ENCODE assay signal across 26 cellular contexts in the genomic region with DNA sequence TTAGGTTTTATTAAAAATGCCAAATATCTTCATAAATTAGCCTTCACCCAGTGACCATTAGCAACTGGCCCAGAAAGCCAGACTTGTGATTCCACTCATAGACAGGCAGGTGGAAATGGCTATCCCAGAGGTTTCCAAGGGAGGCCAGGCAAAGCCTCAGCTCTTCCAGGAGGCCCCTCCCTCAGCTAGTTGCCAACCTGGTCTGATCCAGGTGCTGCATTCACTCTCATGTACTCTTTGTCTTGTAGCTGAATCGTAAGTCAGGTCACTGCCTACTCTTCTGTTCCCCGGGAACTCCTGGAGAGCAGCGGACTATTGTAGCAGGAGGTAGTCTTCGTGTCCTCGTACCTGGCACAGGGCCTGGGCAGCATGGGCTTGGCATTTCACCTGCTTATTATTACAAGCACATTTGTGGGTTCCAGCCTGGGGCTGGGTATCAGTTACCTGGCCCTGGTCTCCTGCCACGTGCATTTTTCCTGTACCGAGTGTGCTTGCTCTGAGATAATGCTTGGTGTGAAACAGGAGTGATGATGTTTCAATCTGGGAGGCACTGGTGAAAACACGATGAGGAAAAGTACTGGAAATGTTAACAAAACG.
DNase-seq lines count a peak whose midpoint lies in the region; ATAC-seq and TF ChIP-seq lines count a peak whose summit lies in the region.
"Had no signal": no experiment of that assay in that cellular context is flagged by ENCODE, and none has a peak within 500 bp of the region (broad histone marks: within the 10 kb centered on the region; RNA-seq: fewer than 3 reads in every experiment).

No MANE protein-coding gene starts in this region.

- H3K9me3 Mint-ChIP-seq in type B pancreatic cell, result no peaks in the 10 kb centered on the region
- no peaks in the 10 kb centered on the region for H3K9me3 Mint-ChIP-seq in naive thymus-derived CD8-positive, alpha-beta T cell
- H3K9me3 Mint-ChIP-seq: activated naive CD4-positive, alpha-beta T cell treated with anti-CD3 and anti-CD28 coated beads for 36 hours; natural killer cell; T-helper 2 cell treated with Interferon-gamma antibody and Interleukin-4, amounts not matched to agents 5 μg/mL and 100 μg/mL, for 36 hours had no signal

- H3K36me3 ChIP-seq in effector memory CD4-positive, alpha-beta T cell (ENCODE audit: control insufficient read depth, insufficient read depth, low read length), result peaks cover 46% of the 10 kb centered on the region

- DNase-seq in Right ventricle myocardium inferior (ENCODE audit: missing footprints), result no peak
- DNase-seq in left cardiac atrium, result no peak
- peak; percentile 73 for DNase-seq in NCI-H2196 (lab: John Stamatoyannopoulos, UW; ENCODE audit: unreplicated experiment)
- DNase-seq in left ventricle myocardium superior, result peak; percentile 58
- peak; percentile 18 for DNase-seq in type B pancreatic cell (ENCODE audit: extremely low spot score, unreplicated experiment)
- DNase-seq in naive thymus-derived CD8-positive, alpha-beta T cell, result no peak
- no peak for DNase-seq in effector memory CD4-positive, alpha-beta T cell
- DNase-seq: activated CD4-positive, alpha-beta T cell treated with anti-CD3 and anti-CD28 coated beads for 36 hours; activated naive CD4-positive, alpha-beta T cell treated with anti-CD3 and anti-CD28 coated beads for 36 hours; activated T-cell treated with anti-CD3 and anti-CD28 coated beads, Interleukin-2, amount 50 U/mL, for 48 hours; BE2C; KBM-7; natural killer cell; NCI-H1105; NCI-H2171 treated with DMSO at 0.1 percent for 48 hours; PC-9; SHP77; stimulated activated CD4-positive, alpha-beta T cell treated with anti-CD3 and anti-CD28 coated beads, Interleukin-1b, Interleukin-23, amount 100 ng/mL, for 48 hours; stimulated activated CD8-positive, alpha-beta memory T cell treated with anti-CD3 and anti-CD28 coated beads, Interleukin-4, amount 100 ng/mL, for 48 hours; transverse colon had no signal

- H3K36me3 Mint-ChIP-seq in type B pancreatic cell, result peaks cover 15% of the 10 kb centered on the region
- peaks cover 0 to 86% (median 14%) of the 10 kb centered on the region in 3 donors for H3K36me3 Mint-ChIP-seq in naive thymus-derived CD8-positive, alpha-beta T cell
- H3K36me3 Mint-ChIP-seq: natural killer cell had no signal

- H3K27ac Mint-ChIP-seq in type B pancreatic cell, result no peak overlapping the region
- peak overlapping the region in 1 of 10 donors; percentile 27 for H3K27ac Mint-ChIP-seq in naive thymus-derived CD8-positive, alpha-beta T cell
- H3K27ac Mint-ChIP-seq: activated CD4-positive, alpha-beta T cell treated with anti-CD3 and anti-CD28 coated beads for 36 hours; activated naive CD4-positive, alpha-beta T cell treated with anti-CD3 and anti-CD28 coated beads for 36 hours; T-helper 2 cell treated with Interferon-gamma antibody and Interleukin-4, amounts not matched to agents 5 μg/mL and 100 μg/mL, for 36 hours had no signal

- no peaks in the 10 kb centered on the region for H3K27me3 Mint-ChIP-seq in type B pancreatic cell
- no peaks in the 10 kb centered on the region for H3K27me3 Mint-ChIP-seq in naive thymus-derived CD8-positive, alpha-beta T cell
- H3K27me3 Mint-ChIP-seq: activated CD4-positive, alpha-beta T cell treated with anti-CD3 and anti-CD28 coated beads for 36 hours had no signal

- ATAC-seq in Right ventricle myocardium inferior (peak; percentile 43), left cardiac atrium (no peak), left ventricle myocardium superior (peak; percentile 74), HG03135 (IDR thresholded peaks at IDR 0.05; ENCODE audit: unreplicated experiment) (no peak)
- no peak for ATAC-seq in naive thymus-derived CD8-positive, alpha-beta T cell
- ATAC-seq: activated CD4-positive, alpha-beta T cell treated with anti-CD3 and anti-CD28 coated beads for 36 hours; body of pancreas; HCT116; natural killer cell had no signal

- no peak overlapping the region for H3K4me3 Mint-ChIP-seq in type B pancreatic cell
- H3K4me3 Mint-ChIP-seq in naive thymus-derived CD8-positive, alpha-beta T cell, result no peak overlapping the region
- H3K4me3 Mint-ChIP-seq: activated CD4-positive, alpha-beta T cell treated with anti-CD3 and anti-CD28 coated beads for 36 hours; activated naive CD4-positive, alpha-beta T cell treated with anti-CD3 and anti-CD28 coated beads for 36 hours; natural killer cell; T-helper 2 cell treated with Interferon-gamma antibody and Interleukin-4, amounts not matched to agents 5 μg/mL and 100 μg/mL, for 36 hours had no signal

- no peaks in the 10 kb centered on the region for H3K27me3 ChIP-seq in effector memory CD4-positive, alpha-beta T cell (replicated peaks; ENCODE audit: control insufficient read depth, insufficient read depth, low read length, poor library complexity, severe bottlenecking)
- H3K27me3 ChIP-seq: adrenal gland, BE2C, body of pancreas, transverse colon had no signal

- intact Hi-C loops in Right ventricle myocardium inferior (cut with DNase I) (no loop called here), left cardiac atrium (cut with DNase I) (no loop called here), left ventricle myocardium superior (cut with micrococcal nuclease) (no loop called here)

- no peaks in the 10 kb centered on the region for H3K4me1 ChIP-seq in effector memory CD4-positive, alpha-beta T cell (ENCODE audit: control insufficient read depth, insufficient read depth, low read length, poor library complexity, severe bottlenecking)
- H3K4me1 ChIP-seq: adrenal gland, BE2C, body of pancreas, transverse colon had no signal

- no peak for TF ChIP-seq CTCF in type B pancreatic cell (conservative IDR thresholded peaks at IDR 0.05)

- POLR2A ChIA-PET in naive thymus-derived CD8-positive, alpha-beta T cell (lab: Charles Lee), result no interaction called here

- no peaks in the 10 kb centered on the region for H3K9me3 ChIP-seq in effector memory CD4-positive, alpha-beta T cell (ENCODE audit: control insufficient read depth, low read length)
- H3K9me3 ChIP-seq: adrenal gland, BE2C, body of pancreas, transverse colon had no signal

- H3K27ac ChIP-seq in effector memory CD4-positive, alpha-beta T cell (ENCODE audit: insufficient read depth, low read length, poor library complexity, severe bottlenecking), result no peak overlapping the region
- H3K27ac ChIP-seq: adrenal gland, body of pancreas, PC-9, transverse colon had no signal

- peaks cover 5% of the 10 kb centered on the region for H3K4me1 Mint-ChIP-seq in type B pancreatic cell (ENCODE audit: unreplicated experiment)
- H3K4me1 Mint-ChIP-seq in naive thymus-derived CD8-positive, alpha-beta T cell, result peaks cover 0 to 3% (median 0%) of the 10 kb centered on the region in 4 donors
- H3K4me1 Mint-ChIP-seq: activated CD4-positive, alpha-beta T cell treated with anti-CD3 and anti-CD28 coated beads for 36 hours had no signal

- no peak overlapping the region for H3K4me3 ChIP-seq in effector memory CD4-positive, alpha-beta T cell (ENCODE audit: insufficient read depth, low read depth, low read length, poor library complexity, severe bottlenecking)
- H3K4me3 ChIP-seq: adrenal gland, body of pancreas, PC-9, smooth muscle cell, transverse colon had no signal

Comparison
In these comparisons a context has a peak if more than half of its experiments do, and no peak if none do; other contexts are left out.
1. ATAC-seq: peak in Right ventricle myocardium inferior (single experiment) and left ventricle myocardium superior (single experiment); none in left cardiac atrium (0 of 2), naive thymus-derived CD8-positive, alpha-beta T cell (0 of 2) and HG03135 (single experiment).
2. DNase-seq: peak in NCI-H2196 (single experiment), left ventricle myocardium superior (single experiment) and type B pancreatic cell (single experiment); none in Right ventricle myocardium inferior (single experiment), left cardiac atrium (single experiment), naive thymus-derived CD8-positive, alpha-beta T cell (0 of 10) and effector memory CD4-positive, alpha-beta T cell (0 of 3).